8 cellular contexts compared by ENCODE assay signal in genomic region chr2:102615620-102616436, GRCh38. TPM values are rescaled to one million over a fixed set of nuclear protein-coding genes. Genes with fewer than 3 reads are reported as not detected.
DNase-seq lines count a peak whose midpoint lies in the region; TF ChIP-seq lines count a peak whose summit lies in the region.

No MANE protein-coding gene starts in this region.

- H2BK12ac ChIP-seq in H9 (ENCODE audit: insufficient read length, low read depth, low read length): no peak overlapping the region

- no peak overlapping the region for H3T11ph ChIP-seq in H9 (ENCODE audit: low read length)

- H3K56ac ChIP-seq in H9 (ENCODE audit: insufficient read length, low read depth, low read length): no peak overlapping the region

- H3K27me3 ChIP-seq in H9 (ENCODE audit: insufficient read depth, low read length) (peaks cover 16% of the 10 kb centered on the region; the same call in 1 of the 2 replicates), SK-N-SH (ENCODE audit: insufficient read depth) (peaks cover 44% of the 10 kb centered on the region)

- H2AFZ ChIP-seq in H9 (ENCODE audit: low read length): no peak overlapping the region
- H2AFZ ChIP-seq in SK-N-SH (ENCODE audit: low read depth): no peak overlapping the region

- peaks cover 0 to 3% of the 10 kb centered on the region in 2 experiments; a peak in 1 of 5 replicates for H3K9me3 Mint-ChIP-seq in H9

- H3K4me3 ChIP-seq in SK-N-SH (ENCODE audit: low read depth in 2 of 2, low read length in 1 of 2) (no peak overlapping the region), cardiac fibroblast (replicated peaks in 1 of 2; ENCODE audit: low read depth in 2 of 2, low read length in 2 of 2) (no peak overlapping the region)

- H3K27ac ChIP-seq in H9 (ENCODE audit: insufficient read length, low read depth, low read length) (no peak overlapping the region), SK-N-SH (ENCODE audit: low read depth in 2 of 2, low read length in 1 of 2) (no peak overlapping the region)

- no peak for TF ChIP-seq EP300 in SK-N-SH (IDR thresholded peaks at IDR 0.05; ENCODE audit: borderline replicate concordance in 1 of 2, low read depth in 1 of 2, low read length in 1 of 2)

- no peak overlapping the region for H4K8ac ChIP-seq in H9 (replicated peaks; ENCODE audit: insufficient read length, low read depth, low read length)

- no peak overlapping the region for H3K23ac ChIP-seq in H9 (ENCODE audit: insufficient read length, low read depth, low read length)

- peaks cover 0 to 1% (median 0%) of the 10 kb centered on the region in 3 experiments; a peak in 1 of 7 replicates for H3K36me3 Mint-ChIP-seq in H9 (ENCODE audit: insufficient read depth in 1 of 3, low read depth in 3 of 3)

- no peak overlapping the region for H4K91ac ChIP-seq in H9 (ENCODE audit: insufficient read length, low read depth, low read length)

- no peaks in the 10 kb centered on the region for H3F3A ChIP-seq in SK-N-SH (replicated peaks; ENCODE audit: insufficient read depth)

- no peaks in the 10 kb centered on the region for H3K36me3 ChIP-seq in SK-N-SH (replicated peaks in 1 of 2; ENCODE audit: control insufficient read depth in 1 of 2, insufficient read depth in 2 of 2, low read length in 1 of 2)

- no peak overlapping the region for H3K4me2 ChIP-seq in H9 (ENCODE audit: insufficient read depth, insufficient read length, low read length)
- no peak overlapping the region for H3K4me2 ChIP-seq in SK-N-SH

- TF ChIP-seq CTCF in H9 (conservative IDR thresholded peaks at IDR 0.05) (peak; percentile 90), SK-N-SH (IDR thresholded peaks at IDR 0.05) (peak; percentile 92), cardiac fibroblast (IDR thresholded peaks at IDR 0.05; ENCODE audit: low read depth, low read length) (peak; percentile 100)

- H3K9ac ChIP-seq in H9 (ENCODE audit: extremely low read depth, insufficient read length, low read length) (no peak overlapping the region), SK-N-SH (no peak overlapping the region)

- no peak overlapping the region for H2BK15ac ChIP-seq in H9 (ENCODE audit: low read depth, low read length)

- DNase-seq in activated T-cell treated with anti-CD3 and anti-CD28 coated beads for 48 hours (ENCODE audit: low read depth): peak; percentile 23
- no peak for DNase-seq in activated T-cell treated with anti-CD3 and anti-CD28 coated beads for 4 hours
- peak; percentile 62 for DNase-seq in H9
- peak; percentile 37 for DNase-seq in M059J (ENCODE audit: low read depth)
- peak; percentile 69 for DNase-seq in SK-N-SH
- DNase-seq in cardiac fibroblast (ENCODE audit: low read depth in 2 of 2): peak; percentile 73 to 77
- DNase-seq in left kidney (ENCODE audit: low read depth, low spot score): peak; percentile 79
- DNase-seq in stimulated activated CD8-positive, alpha-beta memory T cell treated with anti-CD3 and anti-CD28 coated beads, Interleukin-12 subunit alpha, Interleukin-12 subunit beta, amount 100 ng/mL, for 1 hour (ENCODE audit: low read depth): peak; percentile 19

- H2BK20ac ChIP-seq in H9 (ENCODE audit: low read depth, low read length, poor library complexity, severe bottlenecking): no peak overlapping the region

- H3K9me3 ChIP-seq in H9 (ENCODE audit: control insufficient read depth, low read depth, low read length) (no peaks in the 10 kb centered on the region), SK-N-SH (no peaks in the 10 kb centered on the region)

- no CpG with 5 or more reads among the region's 5 CpGs for WGBS in H9 (ENCODE audit: extremely low coverage, insufficient read length, low lambda C conversion rate)
- WGBS in SK-N-SH (ENCODE audit: low lambda C conversion rate): 3% methylated on average over 5 of the region's 5 CpGs

- H3K79me2 ChIP-seq in H9 (ENCODE audit: insufficient read depth, low read length): no peaks in the 10 kb centered on the region
- no peaks in the 10 kb centered on the region for H3K79me2 ChIP-seq in SK-N-SH (ENCODE audit: insufficient read depth)

- TF ChIP-seq RAD21 in SK-N-SH (IDR thresholded peaks at IDR 0.05; ENCODE audit: low read length): peak; percentile 76

- POLR2A ChIA-PET in SK-N-SH (lab: Yijun Ruan, JAX): no interaction called here

- H3K4me1 ChIP-seq in H9 (ENCODE audit: insufficient read depth, low read length) (peaks cover 2% of the 10 kb centered on the region; the same call in 1 of the 2 replicates), SK-N-SH (ENCODE audit: control insufficient read depth in 1 of 2, insufficient read depth in 2 of 2, low read depth in 1 of 2, low read length in 1 of 2) (no peaks in the 10 kb centered on the region)

- H3K14ac ChIP-seq in H9 (ENCODE audit: insufficient read depth, low read length): no peak overlapping the region

- H2BK120ac ChIP-seq in H9 (ENCODE audit: low read depth, low read length, poor library complexity, severe bottlenecking): no peak overlapping the region

- no peak overlapping the region for H3K27ac Mint-ChIP-seq in H9

- H2AK5ac ChIP-seq in H9 (ENCODE audit: insufficient read length, low read length): no peak overlapping the region

- H4K5ac ChIP-seq in H9 (ENCODE audit: insufficient read length, low read depth, low read length): no peak overlapping the region

- H3K18ac ChIP-seq in H9 (ENCODE audit: insufficient read length, low read depth, low read length): no peak overlapping the region

- no peak overlapping the region for H3K4ac ChIP-seq in H9 (ENCODE audit: low read depth, low read length)

- H3K27me3 Mint-ChIP-seq in H9 (ENCODE audit: low read depth): peaks cover 54% of the 10 kb centered on the region

- H3K79me1 ChIP-seq in H9 (ENCODE audit: insufficient read depth, low read depth, low read length, poor library complexity, severe bottlenecking): no peaks in the 10 kb centered on the region

- no peak overlapping the region for H3K4me3 Mint-ChIP-seq in H9

- H4K20me1 ChIP-seq in H9 (ENCODE audit: control insufficient read depth, insufficient read depth, insufficient read length) (no peaks in the 10 kb centered on the region), SK-N-SH (ENCODE audit: insufficient read depth) (no peaks in the 10 kb centered on the region)

- H3K9me2 ChIP-seq in SK-N-SH: no peaks in the 10 kb centered on the region

- peaks cover 7% of the 10 kb centered on the region for H3K23me2 ChIP-seq in H9 (ENCODE audit: insufficient read length, low read depth, low read length, poor library complexity, severe bottlenecking)

- CTCF ChIA-PET in SK-N-SH (lab: Yijun Ruan, JAX): interaction anchor here (0.6 to 2.2 kb wide), 25 partner anchors 9 to 1989 kb away, joined by 3 to 19 read pairs (median 4); partner anchors contain the start of gene SLC9A4

- H3K4me1 Mint-ChIP-seq in H9: peaks cover 15 to 17% of the 10 kb centered on the region in 2 experiments

- no peak overlapping the region for H2BK5ac ChIP-seq in H9 (ENCODE audit: insufficient read length, low read length)

TF ChIP-seq in SK-N-SH, 30 proteins besides CTCF, POLR2A, EP300 and RAD21:
- TF ChIP-seq SMC3 (IDR thresholded peaks at IDR 0.05; ENCODE audit: low read depth, low read length): peak; percentile 75
- TF ChIP-seq MXI1 (IDR thresholded peaks at IDR 0.05; ENCODE audit: low read depth, low read length): no peak
- no peak for TF ChIP-seq CHD2 (IDR thresholded peaks at IDR 0.05; ENCODE audit: low read length, partially characterized antibody)

RNA-seq across cellular contexts. Expression of gene SLC9A2, which starts 3.5 kb away (rescaled TPM):
- total RNA-seq in H9 (2021): 0.04 TPM in 2 replicates
- total RNA-seq in M059J (2014; rRNA removed; shearing (Covaris generic)): 0.05 TPM in 1 of 2 replicates, not detected in the other
- polyA plus RNA-seq in SK-N-SH (2012; rRNA removed): not detected in 2 replicates
- not detected in 2 replicates for polyA plus RNA-seq in SK-N-SH (2012; cell fraction: cytosol; rRNA removed)
- not detected in 2 replicates for polyA plus RNA-seq in SK-N-SH (2012; cell fraction: nucleus; rRNA removed)
